In genomic region chr12:57133916-57134315, GRCh38 we compare ENCODE assay signal across 1 cellular context.
TF ChIP-seq lines count a peak whose summit lies in the region.

No MANE protein-coding gene starts in this region.

TF ChIP-seq in HepG2, 621 proteins besides CTCF, POLR2A, EP300 and RAD21:
- TF ChIP-seq NFE2L2 (IDR thresholded peaks at IDR 0.05; ENCODE audit: low read length), result no peak
- no peak for TF ChIP-seq LBX2 (CRISPR knock-in tag; IDR thresholded peaks at IDR 0.05; ENCODE audit: borderline replicate concordance)
- TF ChIP-seq ELF1 (CRISPR knock-in tag; IDR thresholded peaks at IDR 0.05), result no peak
- no peak for TF ChIP-seq RFX3 (CRISPR knock-in tag; IDR thresholded peaks at IDR 0.05)
- TF ChIP-seq ZNF713 (CRISPR knock-in tag; IDR thresholded peaks at IDR 0.05), result no peak
- TF ChIP-seq DZIP1 (CRISPR knock-in tag; IDR thresholded peaks at IDR 0.05), result no peak
- no peak for TF ChIP-seq AGO2 (optimal IDR thresholded peaks at IDR 0.05; ENCODE audit: low read depth, low read length)
- TF ChIP-seq ELF4 (CRISPR knock-in tag; IDR thresholded peaks at IDR 0.05; ENCODE audit: borderline replicate concordance), result no peak
- TF ChIP-seq NONO (IDR thresholded peaks at IDR 0.05), result no peak
- TF ChIP-seq NONO (CRISPR knock-in tag; conservative IDR thresholded peaks at IDR 0.05), result no peak
- no peak for TF ChIP-seq ZNF512B (CRISPR knock-in tag; IDR thresholded peaks at IDR 0.05; ENCODE audit: borderline replicate concordance)
- no peak for TF ChIP-seq ZNF749 (CRISPR knock-in tag; IDR thresholded peaks at IDR 0.05; ENCODE audit: borderline replicate concordance)
- TF ChIP-seq ZNF317 (CRISPR knock-in tag; IDR thresholded peaks at IDR 0.05), result no peak
